8 cellular contexts compared by ENCODE assay signal in genomic region chr11:62705880-62706831, GRCh38. TPM values are rescaled to one million over a fixed set of nuclear protein-coding genes. Genes with fewer than 3 reads are reported as not detected.
DNase-seq lines count a peak whose midpoint lies in the region; ATAC-seq and TF ChIP-seq lines count a peak whose summit lies in the region.

No MANE protein-coding gene starts in this region.

- intact Hi-C loops in activated CD4-positive, alpha-beta T cell treated with anti-CD3 and anti-CD28 coated beads for 36 hours (cut with DNase I, micrococcal nuclease) = loop anchor here (1.0 to 5.0 kb wide), 9 partner anchors 27 to 126 kb away; partner anchors contain the start of genes C11orf98 (in 1 of the 2), CSKMT (in 1 of the 2), EML3 (in 1 of the 2) and LBHD1 (in 1 of the 2)

- peaks cover 39% of the 10 kb centered on the region for H3K36me3 Mint-ChIP-seq in activated CD4-positive, alpha-beta T cell treated with anti-CD3 and anti-CD28 coated beads for 36 hours (ENCODE audit: low read depth)
- H3K36me3 Mint-ChIP-seq in chondrocyte (ENCODE audit: low read depth) = peaks cover 8% of the 10 kb centered on the region

- H3K4me3 Mint-ChIP-seq in activated CD4-positive, alpha-beta T cell treated with anti-CD3 and anti-CD28 coated beads for 36 hours = peak overlapping the region; percentile 82
- peak overlapping the region; percentile 92 for H3K4me3 Mint-ChIP-seq in chondrocyte (ENCODE audit: unreplicated experiment)

- POLR2A ChIA-PET in activated CD4-positive, alpha-beta T cell treated with anti-CD3 and anti-CD28 coated beads for 36 hours (lab: Charles Lee) = interaction anchor here (0.6 to 2.6 kb wide), 9 partner anchors 22 to 150 kb away, joined by 3 to 9 read pairs (median 4); partner anchors contain the start of genes B3GAT3, C11orf98, CSKMT and MTA2

- peaks cover 46% of the 10 kb centered on the region for H3K4me1 Mint-ChIP-seq in activated CD4-positive, alpha-beta T cell treated with anti-CD3 and anti-CD28 coated beads for 36 hours
- peaks cover 38% of the 10 kb centered on the region for H3K4me1 Mint-ChIP-seq in chondrocyte (ENCODE audit: low read depth)

- TF ChIP-seq CTCF in chondrocyte (IDR thresholded peaks at IDR 0.05) = no peak

- peak; percentile 53 for ATAC-seq in GM19025 (IDR thresholded peaks at IDR 0.05; ENCODE audit: low read depth, unreplicated experiment)
- ATAC-seq in HG03442 (IDR thresholded peaks at IDR 0.05; ENCODE audit: unreplicated experiment) = peak; percentile 65
- ATAC-seq in activated CD4-positive, alpha-beta T cell treated with anti-CD3 and anti-CD28 coated beads for 36 hours = peak; percentile 72

- peak overlapping the region; percentile 51 for H3K27ac Mint-ChIP-seq in activated CD4-positive, alpha-beta T cell treated with anti-CD3 and anti-CD28 coated beads for 36 hours
- H3K27ac Mint-ChIP-seq in chondrocyte (ENCODE audit: unreplicated experiment) = peak overlapping the region; percentile 95

- H3K27me3 Mint-ChIP-seq in activated CD4-positive, alpha-beta T cell treated with anti-CD3 and anti-CD28 coated beads for 36 hours = no peaks in the 10 kb centered on the region
- no peaks in the 10 kb centered on the region for H3K27me3 Mint-ChIP-seq in chondrocyte (ENCODE audit: low read depth)

- peak; percentile 96 for DNase-seq in AG08395 (ENCODE audit: low spot score)
- DNase-seq in NCI-H510A treated with DMSO at 0.1 percent for 48 hours (lab: John Stamatoyannopoulos, UW) = peak; percentile 86
- DNase-seq in activated CD4-positive, alpha-beta T cell treated with anti-CD3 and anti-CD28 coated beads for 36 hours = peak; percentile 98
- peak; percentile 97 for DNase-seq in chondrocyte (ENCODE audit: low spot score)
- peak; percentile 96 for DNase-seq in kidney tubule cell (ENCODE audit: low spot score)
- DNase-seq in stimulated activated CD4-positive, alpha-beta T cell treated with anti-CD3 and anti-CD28 coated beads, Interleukin-15, amount 100 ng/mL, for 24 hours = peak; percentile 96

- H3K9me3 Mint-ChIP-seq in activated CD4-positive, alpha-beta T cell treated with anti-CD3 and anti-CD28 coated beads for 36 hours (ENCODE audit: low read depth) = no peaks in the 10 kb centered on the region
- H3K9me3 Mint-ChIP-seq in chondrocyte (ENCODE audit: low read depth) = no peaks in the 10 kb centered on the region

- CTCF ChIA-PET in activated CD4-positive, alpha-beta T cell treated with anti-CD3 and anti-CD28 coated beads for 36 hours (lab: Charles Lee) = interaction anchor here (0.6 to 2.5 kb wide), 8 partner anchors 11 to 111 kb away, joined by 3 to 8 read pairs (median 4); partner anchors contain the start of gene HNRNPUL2

RNA-seq across cellular contexts. Expression of gene BSCL2, which starts 1.1 kb away (rescaled TPM):
- 10 to 100 TPM; 16.7 to 28.0 TPM for total RNA-seq in activated CD4-positive, alpha-beta T cell treated with anti-CD3 and anti-CD28 coated beads for 36 hours
- 36.6 to 76.0 TPM (median 43.2 TPM) in 3 replicates for total RNA-seq in chondrocyte

RNA-seq across cellular contexts. Expression of gene GNG3, which starts 1.3 kb away (rescaled TPM):
- total RNA-seq in activated CD4-positive, alpha-beta T cell treated with anti-CD3 and anti-CD28 coated beads for 36 hours = not detected
- total RNA-seq in chondrocyte = not detected in 3 replicates

RNA-seq across cellular contexts. Expression of gene LRRN4CL, which starts 16.8 kb away (rescaled TPM):
- under 1 TPM in 1 of 2 experiments, not detected in 1; 0.16 TPM for total RNA-seq in activated CD4-positive, alpha-beta T cell treated with anti-CD3 and anti-CD28 coated beads for 36 hours
- total RNA-seq in chondrocyte = 0.20 to 0.51 TPM (median 0.21 TPM) in 3 replicates

RNA-seq across cellular contexts. Expression of gene HNRNPUL2, which starts 21.1 kb away (rescaled TPM):
- total RNA-seq in activated CD4-positive, alpha-beta T cell treated with anti-CD3 and anti-CD28 coated beads for 36 hours = 10 to 100 TPM; 48.7 to 59.6 TPM
- total RNA-seq in chondrocyte = 43.6 to 53.8 TPM (median 45.6 TPM) in 3 replicates

RNA-seq across cellular contexts. Expression of gene TTC9C, which starts 22.1 kb away (rescaled TPM):
- 10 to 100 TPM; 40.8 to 54.1 TPM for total RNA-seq in activated CD4-positive, alpha-beta T cell treated with anti-CD3 and anti-CD28 coated beads for 36 hours
- total RNA-seq in chondrocyte = 33.0 to 36.8 TPM (median 36.7 TPM) in 3 replicates

Comparison
In these comparisons a context has a peak if more than half of its experiments do, and no peak if none do; other contexts are left out.
1. Peak in every context shown above with its lines: DNase-seq and ATAC-seq.